In genomic region chr13:94705081-94705751, GRCh38 we compare ENCODE assay signal across 26 cellular contexts. TPM values are rescaled to one million over a fixed set of nuclear protein-coding genes. Genes with fewer than 3 reads are reported as not detected.
A peak's percentile ranks its signal among the peaks of the same experiment; 100 is the strongest.
DNase-seq lines count a peak whose midpoint lies in the region; ATAC-seq and TF ChIP-seq lines count a peak whose summit lies in the region.
"Had no signal": no experiment of that assay in that cellular context is flagged by ENCODE, and none has a peak within 500 bp of the region (broad histone marks: within the 10 kb centered on the region; RNA-seq: fewer than 3 reads in every experiment).

No MANE protein-coding gene starts in this region.

- no peaks in the 10 kb centered on the region for H3K79me1 ChIP-seq in trophoblast cell (ENCODE audit: low read length)

- H4K8ac ChIP-seq in trophoblast cell (ENCODE audit: low read depth, low read length) = no peak overlapping the region

- H3K18ac ChIP-seq in trophoblast cell (ENCODE audit: low read length) = no peak overlapping the region

- no peaks in the 10 kb centered on the region for H3K36me3 ChIP-seq in SK-N-SH (replicated peaks in 1 of 2; ENCODE audit: control insufficient read depth in 1 of 2, insufficient read depth in 2 of 2, low read length in 1 of 2)
- H3K36me3 ChIP-seq in trophoblast cell (ENCODE audit: control insufficient read depth in 1 of 2, insufficient read depth in 2 of 2, low read length in 2 of 2) = no peaks in the 10 kb centered on the region
- H3K36me3 ChIP-seq in CD4-positive, alpha-beta memory T cell (ENCODE audit: insufficient read depth, low read length) = no peaks in the 10 kb centered on the region

- no peaks in the 10 kb centered on the region for H3F3A ChIP-seq in SK-N-SH (replicated peaks; ENCODE audit: insufficient read depth)

- H3K4me3 ChIP-seq in SK-N-SH (ENCODE audit: low read depth in 2 of 2, low read length in 1 of 2) (no peak overlapping the region), trophoblast cell (ENCODE audit: low read depth, low read length) (no peak overlapping the region)
- no peak overlapping the region for H3K4me3 ChIP-seq in CD4-positive, alpha-beta memory T cell (ENCODE audit: low read length in 2 of 2)
- H3K4me3 ChIP-seq: K562 had no signal

- H3K27ac Mint-ChIP-seq in CD4-positive, alpha-beta memory T cell = no peak overlapping the region
- H3K27ac Mint-ChIP-seq: activated naive CD8-positive, alpha-beta T cell had no signal

- H3K23ac ChIP-seq in trophoblast cell (ENCODE audit: low read length) = no peak overlapping the region

- H2AFZ ChIP-seq in SK-N-SH (ENCODE audit: low read depth) (no peak overlapping the region), trophoblast cell (ENCODE audit: insufficient read depth, low read length, poor library complexity) (no peak overlapping the region)
- H2AFZ ChIP-seq: parathyroid adenoma had no signal

- WGBS in SK-N-SH (ENCODE audit: low lambda C conversion rate) = 16% methylated on average over 32 of the region's 33 CpGs
- WGBS in trophoblast cell (ENCODE audit: extremely low coverage, insufficient coverage, insufficient read length) = no CpG with 5 or more reads among the region's 33 CpGs

- peak; percentile 42 for DNase-seq in SK-N-SH
- peak; percentile 61 for DNase-seq in NCI-H526 treated with DMSO at 0.1 percent for 48 hours (lab: John Stamatoyannopoulos, UW)
- peak; percentile 18 for DNase-seq in fibroblast of peridontal ligament (ENCODE audit: extremely low read depth)
- DNase-seq in trophoblast cell = peak in 1 of 2 donors; percentile 24
- no peak for DNase-seq in activated effector memory CD4-positive, alpha-beta T cell treated with anti-CD3 and anti-CD28 coated beads, Interleukin-2, amount 50 U/mL, for 16 hours
- DNase-seq in CD4-positive, alpha-beta memory T cell = no peak
- DNase-seq: activated CD4-positive, CD25-positive, alpha-beta regulatory T cell treated with anti-CD3 and anti-CD28 coated beads, Interleukin-2, amount 50 U/mL, for 72 hours; DMS79 treated with DMSO at 0.1 percent for 48 hours; left colon; MM.1S; naive thymus-derived CD4-positive, alpha-beta T cell; NCI-H1436 treated with DMSO at 0.1 percent for 48 hours; NCI-H2171 treated with DMSO at 0.1 percent for 48 hours; stimulated activated CD8-positive, alpha-beta memory T cell treated with anti-CD3 and anti-CD28 coated beads, Interleukin-4, amount 100 ng/mL, for 48 hours; SW 1271 had no signal

- TF ChIP-seq EP300 in SK-N-SH (IDR thresholded peaks at IDR 0.05; ENCODE audit: borderline replicate concordance in 1 of 2, low read depth in 1 of 2, low read length in 1 of 2) = no peak

- no peaks in the 10 kb centered on the region for H3K79me2 ChIP-seq in SK-N-SH (ENCODE audit: insufficient read depth)
- no peaks in the 10 kb centered on the region for H3K79me2 ChIP-seq in trophoblast cell (ENCODE audit: control insufficient read depth, insufficient read depth, low read length, poor library complexity)
- H3K79me2 ChIP-seq: parathyroid adenoma had no signal

- POLR2A ChIA-PET in SK-N-SH (lab: Yijun Ruan, JAX) = no interaction called here
- POLR2A ChIA-PET in CD4-positive, alpha-beta memory T cell (lab: Charles Lee; ENCODE audit: partially characterized antibody) = no interaction called here

- no peaks in the 10 kb centered on the region for H3K9me3 ChIP-seq in SK-N-SH
- peaks cover 4% of the 10 kb centered on the region for H3K9me3 ChIP-seq in trophoblast cell (ENCODE audit: insufficient read depth, low read depth, low read length)
- no peaks in the 10 kb centered on the region for H3K9me3 ChIP-seq in CD4-positive, alpha-beta memory T cell (ENCODE audit: control insufficient read depth in 1 of 2, low read length in 2 of 2)

- no peak overlapping the region for H4K91ac ChIP-seq in trophoblast cell (ENCODE audit: low read depth, low read length)

- peaks cover 67 to 75% of the 10 kb centered on the region in 2 donors for H3K27me3 Mint-ChIP-seq in CD4-positive, alpha-beta memory T cell

- H4K12ac ChIP-seq in trophoblast cell (ENCODE audit: low read depth, low read length) = no peak overlapping the region

- no peak overlapping the region for H3K4me2 ChIP-seq in SK-N-SH
- H3K4me2 ChIP-seq in trophoblast cell (ENCODE audit: low read length) = peak overlapping the region; percentile 15

- peak overlapping the region in 1 of 8 donors; percentile 44 for H3K4me3 Mint-ChIP-seq in CD4-positive, alpha-beta memory T cell
- H3K4me3 Mint-ChIP-seq: activated naive CD8-positive, alpha-beta T cell; naive thymus-derived CD4-positive, alpha-beta T cell had no signal

- no peak for TF ChIP-seq RAD21 in SK-N-SH (IDR thresholded peaks at IDR 0.05; ENCODE audit: low read length)

- H3K4ac ChIP-seq in trophoblast cell (ENCODE audit: low read depth, low read length) = no peak overlapping the region

- no peak overlapping the region for H2BK5ac ChIP-seq in trophoblast cell (ENCODE audit: low read depth, low read length, poor library complexity)

- no peak overlapping the region for H3K9ac ChIP-seq in SK-N-SH
- no peak overlapping the region for H3K9ac ChIP-seq in trophoblast cell (ENCODE audit: low read length)
- H3K9ac ChIP-seq: parathyroid adenoma had no signal

- no peaks in the 10 kb centered on the region for H3K9me2 ChIP-seq in SK-N-SH

- H2BK120ac ChIP-seq in trophoblast cell (ENCODE audit: insufficient read depth, low read length, poor library complexity) = no peak overlapping the region

- H4K20me1 ChIP-seq in SK-N-SH (ENCODE audit: insufficient read depth) = no peaks in the 10 kb centered on the region

- peaks cover 0 to 44% (median 22%) of the 10 kb centered on the region in 8 donors for H3K9me3 Mint-ChIP-seq in CD4-positive, alpha-beta memory T cell

- H3K27ac ChIP-seq in SK-N-SH (ENCODE audit: low read depth in 2 of 2, low read length in 1 of 2) (no peak overlapping the region), trophoblast cell (ENCODE audit: low read depth, low read length) (no peak overlapping the region)
- H3K27ac ChIP-seq in CD4-positive, alpha-beta memory T cell (ENCODE audit: low read depth, low read length) = no peak overlapping the region
- H3K27ac ChIP-seq: parathyroid adenoma had no signal

- H2BK12ac ChIP-seq in trophoblast cell (ENCODE audit: low read length) = no peak overlapping the region

- H3K4me1 Mint-ChIP-seq in CD4-positive, alpha-beta memory T cell = peaks cover 8 to 24% (median 13%) of the 10 kb centered on the region in 4 donors

- H3K14ac ChIP-seq in trophoblast cell (ENCODE audit: low read length) = no peak overlapping the region

- TF ChIP-seq CTCF in SK-N-SH (IDR thresholded peaks at IDR 0.05) = no peak

- H2AK5ac ChIP-seq in trophoblast cell (ENCODE audit: low read length) = no peak overlapping the region

- peaks cover 0 to 4% of the 10 kb centered on the region in 2 donors for H3K36me3 Mint-ChIP-seq in CD4-positive, alpha-beta memory T cell
- H3K36me3 Mint-ChIP-seq: activated naive CD8-positive, alpha-beta T cell had no signal

- CTCF ChIA-PET in SK-N-SH (lab: Yijun Ruan, JAX) = interaction anchor here (0.7 to 0.8 kb wide), 2 partner anchors 30 to 699 kb away, joined by 3 read pairs; no protein-coding TSS in a partner anchor
- CTCF ChIA-PET in CD4-positive, alpha-beta memory T cell (lab: Charles Lee; ENCODE audit: partially characterized antibody) = no interaction called here

- H3K4me1 ChIP-seq in SK-N-SH (ENCODE audit: control insufficient read depth in 1 of 2, insufficient read depth in 2 of 2, low read depth in 1 of 2, low read length in 1 of 2) (peaks cover 0 to 3% of the 10 kb centered on the region in 2 experiments; a peak in 1 of 4 replicates), trophoblast cell (ENCODE audit: control insufficient read depth in 1 of 2, insufficient read depth in 2 of 2, low read length in 2 of 2) (peaks cover 4 to 24% of the 10 kb centered on the region in 2 experiments)
- peaks cover 10% of the 10 kb centered on the region for H3K4me1 ChIP-seq in CD4-positive, alpha-beta memory T cell (ENCODE audit: insufficient read depth, low read length)
- H3K4me1 ChIP-seq: parathyroid adenoma had no signal

- intact Hi-C loops in CD4-positive, alpha-beta memory T cell (cut with micrococcal nuclease) = no loop called here

- H3K27me3 ChIP-seq in SK-N-SH (ENCODE audit: insufficient read depth) (peaks cover 90% of the 10 kb centered on the region), trophoblast cell (ENCODE audit: insufficient read depth, low read length) (peaks cover 70% of the 10 kb centered on the region)
- peaks cover 57% of the 10 kb centered on the region for H3K27me3 ChIP-seq in CD4-positive, alpha-beta memory T cell (ENCODE audit: insufficient read depth, low read length)

- ATAC-seq in SK-N-SH treated with all-trans-retinoic acid at 6 μM for 48 hours (no peak; the same call in 2 of the 3 replicates), GM18511 (IDR thresholded peaks at IDR 0.05; ENCODE audit: unreplicated experiment) (no peak)
- ATAC-seq: K562; left colon; naive thymus-derived CD4-positive, alpha-beta T cell; sciatic nerve had no signal

TF ChIP-seq in SK-N-SH, 30 proteins besides CTCF, POLR2A, EP300 and RAD21 (continues in another document):
- TF ChIP-seq IRF3 (IDR thresholded peaks at IDR 0.05; ENCODE audit: low read depth, low read length) (no peak), GABPA (IDR thresholded peaks at IDR 0.05; ENCODE audit: low read depth) (no peak), TCF12 (IDR thresholded peaks at IDR 0.05) (no peak)

TF ChIP-seq in SK-N-SH treated with all-trans-retinoic acid at 6 μM for 48 hours, 23 proteins besides CTCF, POLR2A, EP300 and RAD21:
- TF ChIP-seq TOX (CRISPR knock-in tag; IDR thresholded peaks at IDR 0.05; ENCODE audit: borderline replicate concordance) = no peak
- TF ChIP-seq OSR1 (CRISPR knock-in tag; IDR thresholded peaks at IDR 0.05) = no peak
- no peak for TF ChIP-seq PPARA (CRISPR knock-in tag; IDR thresholded peaks at IDR 0.05; ENCODE audit: borderline replicate concordance)
- TF ChIP-seq GLIS3 (CRISPR knock-in tag; IDR thresholded peaks at IDR 0.05) = no peak
- TF ChIP-seq CSDC2 (CRISPR knock-in tag; IDR thresholded peaks at IDR 0.05) = no peak

RNA-seq across cellular contexts. Expression of gene SOX21, which starts 7.1 kb away (rescaled TPM):
- polyA plus RNA-seq in SK-N-SH (2012; rRNA removed) = not detected in 2 replicates
- not detected in 2 replicates for polyA plus RNA-seq in SK-N-SH (2012; cell fraction: cytosol; rRNA removed)
- not detected in 2 replicates for polyA plus RNA-seq in SK-N-SH (2012; cell fraction: nucleus; rRNA removed)
- 0.07 and 0.11 TPM in 2 replicates for polyA plus RNA-seq in trophoblast cell (2013)
- total RNA-seq in CD4-positive, alpha-beta memory T cell = not detected
- polyA plus RNA-seq in CD4-positive, alpha-beta memory T cell = not detected
- total RNA-seq: A172; fibroblast of lung; H4; left colon; naive thymus-derived CD4-positive, alpha-beta T cell; OCI-LY7; sciatic nerve; ureter had no signal
- polyA plus RNA-seq: fibroblast of lung; K562; naive thymus-derived CD4-positive, alpha-beta T cell had no signal

Comparison
In these comparisons a context has a peak if more than half of its experiments do, and no peak if none do; other contexts are left out.
1. DNase-seq: peak in SK-N-SH (single experiment), NCI-H526 treated with DMSO at 0.1 percent for 48 hours (single experiment) and fibroblast of peridontal ligament (single experiment); none in activated effector memory CD4-positive, alpha-beta T cell treated with anti-CD3 and anti-CD28 coated beads, Interleukin-2, amount 50 U/mL, for 16 hours (single experiment) and CD4-positive, alpha-beta memory T cell (0 of 5).